Comparison of ENCODE assay signal across 11 cellular contexts in genomic region chr10:120978589-120979252, GRCh38.
DNase-seq lines count a peak whose midpoint lies in the region; ATAC-seq and TF ChIP-seq lines count a peak whose summit lies in the region.
"Had no signal": no experiment of that assay in that cellular context is flagged by ENCODE, and none has a peak within 500 bp of the region (broad histone marks: within the 10 kb centered on the region; RNA-seq: fewer than 3 reads in every experiment).

No MANE protein-coding gene starts in this region.

- H3K4me3 Mint-ChIP-seq in progenitor cell of endocrine pancreas (ENCODE audit: low read depth) = peak overlapping the region; percentile 72

- BruUV-seq in PC-3 (replicated peaks; lab: Mats Ljungman, UMichigan) = no TSS peak

- intact Hi-C loops in PC-3 (cut with micrococcal nuclease) = no loop called here

- DNase-seq in D341Med (ENCODE audit: low spot score) (peak; percentile 42), PC-3 (peak; percentile 70), hepatocyte (ENCODE audit: low spot score) (peak; percentile 84), progenitor cell of endocrine pancreas (ENCODE audit: low spot score, unreplicated experiment) (no peak), HUDEP-2 (lab: John Stamatoyannopoulos, UW; ENCODE audit: unreplicated experiment in 76 of 76) (no peak), omental fat pad (ENCODE audit: low spot score) (no peak), SHP77 (lab: John Stamatoyannopoulos, UW) (no peak)
- DNase-seq: effector CD4-positive, alpha-beta T cell; NCI-H1092 had no signal

- H3K27me3 Mint-ChIP-seq in progenitor cell of endocrine pancreas = no peaks in the 10 kb centered on the region

- peak overlapping the region; percentile 47 for H3K4me2 ChIP-seq in PC-3 (ENCODE audit: low read length)
- H3K4me2 ChIP-seq in hepatocyte = peak overlapping the region; percentile 93

- peaks cover 52% of the 10 kb centered on the region for H3K4me1 Mint-ChIP-seq in progenitor cell of endocrine pancreas (ENCODE audit: low read depth)

- no peak overlapping the region for H3K9ac ChIP-seq in PC-3 (ENCODE audit: low read length)

- no peaks in the 10 kb centered on the region for H3K9me3 ChIP-seq in PC-3 (ENCODE audit: low read length)
- H3K9me3 ChIP-seq in hepatocyte (ENCODE audit: low read depth) = peaks cover 7% of the 10 kb centered on the region

- no peaks in the 10 kb centered on the region for H3K36me3 ChIP-seq in PC-3 (ENCODE audit: low read depth, low read length)
- no peaks in the 10 kb centered on the region for H3K36me3 ChIP-seq in hepatocyte (replicated peaks; ENCODE audit: insufficient read depth, low read depth)

- H3K4me1 ChIP-seq in PC-3 (ENCODE audit: insufficient read depth, low read length) (peaks cover 11% of the 10 kb centered on the region), hepatocyte (ENCODE audit: insufficient read depth) (peaks cover 59% of the 10 kb centered on the region)

- CTCF ChIA-PET in PC-3 (lab: Charles Lee) = no interaction called here

- H3K27ac ChIP-seq in PC-3 (ENCODE audit: low read length) (no peak overlapping the region), hepatocyte (peak overlapping the region; percentile 83)

- H3K79me2 ChIP-seq in PC-3 (ENCODE audit: low read length) (no peaks in the 10 kb centered on the region), hepatocyte (peaks cover 4% of the 10 kb centered on the region)

- 6% methylated on average over 15 of the region's 15 CpGs for WGBS in hepatocyte (ENCODE audit: low lambda C conversion rate, missing lambda C conversion rate)

- peaks cover 18% of the 10 kb centered on the region for H3K36me3 Mint-ChIP-seq in progenitor cell of endocrine pancreas (ENCODE audit: insufficient read depth)
- H3K36me3 Mint-ChIP-seq: CD4-positive, alpha-beta memory T cell had no signal

- no peak overlapping the region for H3K4me3 ChIP-seq in PC-3 (ENCODE audit: low read length)
- H3K4me3 ChIP-seq in hepatocyte = peak overlapping the region; percentile 11

- no peaks in the 10 kb centered on the region for H3F3A ChIP-seq in PC-3 (ENCODE audit: low read length, unreplicated experiment)

- ATAC-seq in PC-3 = peak; percentile 81
- no peak for ATAC-seq in omental fat pad (ENCODE audit: low FRiP score)
- no peak for ATAC-seq in GM19452 (IDR thresholded peaks at IDR 0.05; ENCODE audit: unreplicated experiment)

- TF ChIP-seq CTCF in PC-3 (conservative IDR thresholded peaks at IDR 0.05; ENCODE audit: low read depth, low read length) (no peak), hepatocyte (IDR thresholded peaks at IDR 0.05; ENCODE audit: poor library complexity) (no peak), progenitor cell of endocrine pancreas (IDR thresholded peaks at IDR 0.05; ENCODE audit: unreplicated experiment) (no peak), omental fat pad (IDR thresholded peaks at IDR 0.05) (no peak)

- H3K27ac Mint-ChIP-seq in progenitor cell of endocrine pancreas = peak overlapping the region; percentile 98
- H3K27ac Mint-ChIP-seq: CD4-positive, alpha-beta memory T cell had no signal

- POLR2A ChIA-PET in PC-3 (lab: Charles Lee; ENCODE audit: unreplicated experiment) = no interaction called here

- H3K27me3 ChIP-seq in PC-3 (ENCODE audit: low read length) (peaks cover 60% of the 10 kb centered on the region), hepatocyte (no peaks in the 10 kb centered on the region)

- H3K9me3 Mint-ChIP-seq in progenitor cell of endocrine pancreas (ENCODE audit: low read depth) = peaks cover 22% of the 10 kb centered on the region

- H2AFZ ChIP-seq in PC-3 (ENCODE audit: low read length) (no peak overlapping the region), hepatocyte (no peak overlapping the region)

- H4K20me1 ChIP-seq in PC-3 (ENCODE audit: low read length) (no peaks in the 10 kb centered on the region), hepatocyte (ENCODE audit: insufficient read depth, poor library complexity, severe bottlenecking) (no peaks in the 10 kb centered on the region)

- H3K9me2 ChIP-seq in PC-3 (replicated peaks; ENCODE audit: low read length) (no peaks in the 10 kb centered on the region), hepatocyte (replicated peaks; ENCODE audit: insufficient read depth) (no peaks in the 10 kb centered on the region)

Comparison
In these comparisons a context has a peak if more than half of its experiments do, and no peak if none do; other contexts are left out.
1. DNase-seq: peak in D341Med (single experiment), PC-3 (single experiment) and hepatocyte (single experiment); none in progenitor cell of endocrine pancreas (single experiment), HUDEP-2 (0 of 76), omental fat pad (single experiment) and SHP77 (0 of 2).